In the genomic region with DNA sequence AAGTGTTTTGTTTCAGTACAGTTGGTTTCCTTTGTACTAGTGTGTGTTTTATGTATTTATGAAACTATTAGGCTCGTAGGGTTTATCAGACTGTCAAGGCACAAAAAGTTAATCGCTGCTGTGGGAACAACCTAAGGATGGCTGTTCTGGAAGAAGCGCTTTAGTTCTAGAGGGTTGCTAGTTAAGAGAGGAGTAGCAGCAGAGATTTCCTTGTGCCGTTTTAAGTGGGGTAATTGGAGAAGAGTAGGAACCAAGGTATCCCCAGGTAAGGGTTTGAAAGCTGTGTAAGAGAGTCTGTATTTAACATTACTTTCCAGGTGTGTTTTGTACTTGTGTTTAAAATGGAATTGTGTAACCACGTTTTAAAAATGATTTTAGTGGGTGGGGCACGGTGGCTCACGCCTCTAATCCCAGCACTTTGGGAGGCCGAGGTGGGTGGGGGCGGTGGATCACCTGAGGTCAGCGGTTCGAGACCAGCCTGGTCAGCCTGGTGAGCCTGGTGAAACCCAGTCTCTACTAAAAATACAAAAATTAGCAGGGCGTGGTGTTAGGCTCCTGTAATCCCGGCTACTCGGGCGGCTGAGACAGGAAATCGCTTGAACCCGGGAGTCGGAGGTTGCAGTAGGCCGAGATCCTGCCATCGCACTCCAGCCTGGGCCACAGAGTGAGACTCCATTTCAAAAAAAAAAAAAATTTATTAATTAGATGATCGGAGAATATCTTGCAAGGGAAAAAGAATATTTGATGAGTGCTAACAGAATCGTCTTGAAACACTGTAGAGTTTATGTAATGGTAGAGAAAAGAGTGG, we compare ENCODE assay signal across 8 cellular contexts. TPM values are rescaled to one million over a fixed set of nuclear protein-coding genes. Genes with fewer than 3 reads are reported as not detected.
DNase-seq lines count a peak whose midpoint lies in the region; ATAC-seq and TF ChIP-seq lines count a peak whose summit lies in the region.

No MANE protein-coding gene starts in this region.

- H2AFZ ChIP-seq in HCT116 (ENCODE audit: low read depth, low read length, poor library complexity, severe bottlenecking) = no peak overlapping the region

- peaks cover 29 to 57% of the 10 kb centered on the region in 2 experiments for H3K4me1 ChIP-seq in HCT116 (ENCODE audit: control insufficient read depth in 1 of 2, insufficient read depth in 2 of 2, low read length in 2 of 2)

- H3K27ac ChIP-seq in HCT116 (ENCODE audit: low read depth, low read length) (no peak overlapping the region), skin epidermis (peak overlapping the region in 9 of 21 experiments; percentile 12 to 100 (median 100))

- peak overlapping the region; percentile 100 for H3K9ac ChIP-seq in HCT116 (ENCODE audit: low read length)

- H3K27me3 Mint-ChIP-seq in T-helper 17 cell = no peaks in the 10 kb centered on the region

- peaks cover 7% of the 10 kb centered on the region for H3K36me3 Mint-ChIP-seq in T-helper 17 cell (ENCODE audit: low read depth)

- POLR2A ChIA-PET in HCT116 (lab: Charles Lee) = no interaction called here

- H3K4me1 Mint-ChIP-seq in T-helper 17 cell = peaks cover 49% of the 10 kb centered on the region

- CTCF ChIA-PET in HCT116 (lab: Charles Lee) = no interaction called here

- no peak for TF ChIP-seq RAD21 in HCT116 (IDR thresholded peaks at IDR 0.05; ENCODE audit: low read depth)

- peak overlapping the region; percentile 85 to 98; a peak in 3 of 4 replicates for H3K4me3 ChIP-seq in HCT116 (replicated peaks in 1 of 2; ENCODE audit: low read depth in 1 of 2, low read length in 2 of 2)
- H3K4me3 ChIP-seq in fibroblast of villous mesenchyme (ENCODE audit: low read depth, low read length) = peak overlapping the region; percentile 93
- H3K4me3 ChIP-seq in skin epidermis = peak overlapping the region in 6 of 7 experiments; percentile 78 to 97 (median 94)

- peak overlapping the region; percentile 100 for H3K4me3 Mint-ChIP-seq in T-helper 17 cell

- H3K79me2 ChIP-seq in HCT116 (ENCODE audit: insufficient read depth, low read length) = peaks cover 73% of the 10 kb centered on the region

- intact Hi-C loops in HCT116 (cut with micrococcal nuclease) = no loop called here

- H3K27me3 ChIP-seq in HCT116 (ENCODE audit: insufficient read depth, low read length) = no peaks in the 10 kb centered on the region

- peaks cover 0 to 1% of the 10 kb centered on the region in 2 experiments; a peak in 1 of 4 replicates for H3K36me3 ChIP-seq in HCT116 (ENCODE audit: control insufficient read depth in 1 of 2, insufficient read depth in 2 of 2, low read length in 2 of 2)

- ATAC-seq in HCT116 = no peak
- ATAC-seq in T-helper 17 cell = no peak

- DNase-seq in HCT116 (ENCODE audit: low read depth, low spot score) (no peak), T-helper 17 cell (no peak), fibroblast of villous mesenchyme (ENCODE audit: low read depth) (no peak), C1 segment of cervical spinal cord (lab: John Stamatoyannopoulos, UW) (no peak), DMS 273 (lab: John Stamatoyannopoulos, UW; ENCODE audit: unreplicated experiment) (no peak), HPDE6-E6E7 (ENCODE audit: extremely low spot score) (no peak)
- no peak for DNase-seq in stimulated activated naive CD4-positive, alpha-beta T cell (lab: John Stamatoyannopoulos, UW)

- RAD21 ChIA-PET in HCT116 (lab: Charles Lee; ENCODE audit: low non-redundant PET in 1 of 2, low total read pairs in 2 of 2, uncharacterized antibody in 2 of 2, unreplicated experiment in 2 of 2) = no interaction called here

- TF ChIP-seq CTCF in HCT116 (IDR thresholded peaks at IDR 0.05 in 2 of 3, conservative IDR thresholded peaks at IDR 0.05 in 1 of 3; ENCODE audit: borderline replicate concordance in 1 of 3, insufficient read depth in 1 of 3, low read depth in 2 of 3, low read length in 2 of 3) (no peak), fibroblast of villous mesenchyme (IDR thresholded peaks at IDR 0.05; ENCODE audit: insufficient read depth, low read depth, low read length) (no peak)

- H3K9me3 ChIP-seq in HCT116 (ENCODE audit: control insufficient read depth in 1 of 2, insufficient read depth in 1 of 2, low read depth in 1 of 2, low read length in 2 of 2) = no peaks in the 10 kb centered on the region
- H3K9me3 ChIP-seq in T-helper 17 cell (ENCODE audit: control insufficient read depth, low read length, poor library complexity, severe bottlenecking) = no peaks in the 10 kb centered on the region

- H3K4me2 ChIP-seq in HCT116 (ENCODE audit: low read length) = peak overlapping the region; percentile 73

- BruUV-seq in HCT116 (replicated peaks; lab: Mats Ljungman, UMichigan) = no TSS peak

- H3K27ac Mint-ChIP-seq in T-helper 17 cell = peak overlapping the region; percentile 100

- H4K20me1 ChIP-seq in HCT116 (ENCODE audit: insufficient read depth) = peaks cover 51% of the 10 kb centered on the region

- H3K9me2 ChIP-seq in HCT116 (ENCODE audit: insufficient read depth) = no peaks in the 10 kb centered on the region

- TF ChIP-seq POLR2A in HCT116 (IDR thresholded peaks at IDR 0.05; ENCODE audit: borderline replicate concordance, extremely low read depth, insufficient read depth, insufficient read length) = no peak

TF ChIP-seq in HCT116, 20 proteins besides CTCF, POLR2A, EP300 and RAD21:
- TF ChIP-seq SP1 (IDR thresholded peaks at IDR 0.05; ENCODE audit: low read depth) (no peak), EGR1 (IDR thresholded peaks at IDR 0.05; ENCODE audit: low read depth) (no peak), ZNF274 (IDR thresholded peaks at IDR 0.05; ENCODE audit: low read depth, low read length) (no peak), POLR2AphosphoS5 (IDR thresholded peaks at IDR 0.05; ENCODE audit: low read depth, low read length) (no peak), EZH2phosphoT487 (IDR thresholded peaks at IDR 0.05; ENCODE audit: borderline replicate concordance) (no peak), ZBTB33 (IDR thresholded peaks at IDR 0.05; ENCODE audit: extremely low read depth, insufficient replicate concordance, low read length) (no peak), REST (IDR thresholded peaks at IDR 0.05; ENCODE audit: low read depth) (no peak), FOSL1 (IDR thresholded peaks at IDR 0.05; ENCODE audit: low read depth) (no peak), JUND (IDR thresholded peaks at IDR 0.05) (no peak), ELF1 (IDR thresholded peaks at IDR 0.05; ENCODE audit: borderline replicate concordance, low read depth) (no peak), EZH2 (IDR thresholded peaks at IDR 0.05) (no peak), CBX3 (IDR thresholded peaks at IDR 0.05; ENCODE audit: low read depth) (no peak)
- TF ChIP-seq, protein P1, sequence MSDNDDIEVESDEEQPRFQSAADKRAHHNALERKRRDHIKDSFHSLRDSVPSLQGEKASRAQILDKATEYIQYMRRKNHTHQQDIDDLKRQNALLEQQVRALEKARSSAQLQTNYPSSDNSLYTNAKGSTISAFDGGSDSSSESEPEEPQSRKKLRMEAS (IDR thresholded peaks at IDR 0.05) = no peak

RNA-seq across cellular contexts. Expression of gene MORF4L1, which starts 2.6 kb away (rescaled TPM):
- total RNA-seq in HCT116 (2021; ENCODE audit: unreplicated experiment) (273 TPM), T-helper 17 cell (100 to 1,000 TPM; 373 to 376 TPM), fibroblast of villous mesenchyme (366 and 480 TPM in 2 replicates)
- polyA plus RNA-seq in HCT116 (2012) = 137 and 219 TPM in 2 replicates
